21 cellular contexts compared by ENCODE assay signal in genomic region chr2:170953976-170954375, GRCh38.
"Had no signal": no experiment of that assay in that cellular context is flagged by ENCODE, and none has a peak within 500 bp of the region (broad histone marks: within the 10 kb centered on the region; RNA-seq: fewer than 3 reads in every experiment).

No MANE protein-coding gene starts in this region.

- H3K4me3 Mint-ChIP-seq: activated CD8-positive, alpha-beta memory T cell treated with anti-CD3 and anti-CD28 coated beads, Interleukin-2, amount 10 ng/mL, durations not matched to agents 7 days and 5 days; activated naive CD8-positive, alpha-beta T cell treated with anti-CD3 and anti-CD28 coated beads, Interleukin-2, amount 10 ng/mL, durations not matched to agents 7 days and 5 days; immature natural killer cell; naive thymus-derived CD4-positive, alpha-beta T cell had no signal

- H3K27me3 ChIP-seq: tibial nerve, vagina had no signal

- H3K9me3 ChIP-seq: tibial nerve, vagina had no signal

- H3K9ac ChIP-seq: parathyroid adenoma had no signal

- ATAC-seq: activated CD8-positive, alpha-beta memory T cell treated with anti-CD3 and anti-CD28 coated beads, Interleukin-2, amount 10 ng/mL, durations not matched to agents 7 days and 5 days; left colon; naive thymus-derived CD4-positive, alpha-beta T cell had no signal

- H3K4me1 ChIP-seq: parathyroid adenoma, tibial nerve, vagina had no signal

- H3K9me3 Mint-ChIP-seq: activated naive CD8-positive, alpha-beta T cell treated with anti-CD3 and anti-CD28 coated beads, Interleukin-2, amount 10 ng/mL, durations not matched to agents 7 days and 5 days; immature natural killer cell; naive thymus-derived CD4-positive, alpha-beta T cell had no signal

- H3K27me3 Mint-ChIP-seq: activated CD8-positive, alpha-beta memory T cell treated with anti-CD3 and anti-CD28 coated beads, Interleukin-2, amount 10 ng/mL, durations not matched to agents 7 days and 5 days; activated naive CD8-positive, alpha-beta T cell treated with anti-CD3 and anti-CD28 coated beads, Interleukin-2, amount 10 ng/mL, durations not matched to agents 7 days and 5 days; naive thymus-derived CD4-positive, alpha-beta T cell had no signal

- H3K4me3 ChIP-seq: lung, skin epidermis, tibial nerve, vagina had no signal

- H3K4me1 Mint-ChIP-seq: activated CD8-positive, alpha-beta memory T cell treated with anti-CD3 and anti-CD28 coated beads, Interleukin-2, amount 10 ng/mL, durations not matched to agents 7 days and 5 days; activated naive CD8-positive, alpha-beta T cell treated with anti-CD3 and anti-CD28 coated beads, Interleukin-2, amount 10 ng/mL, durations not matched to agents 7 days and 5 days; immature natural killer cell had no signal

- H3K27ac Mint-ChIP-seq: activated CD8-positive, alpha-beta memory T cell treated with anti-CD3 and anti-CD28 coated beads, Interleukin-2, amount 10 ng/mL, durations not matched to agents 7 days and 5 days had no signal

- DNase-seq: activated CD4-positive, alpha-beta T cell treated with anti-CD3 and anti-CD28 coated beads, Interleukin-2, amount 50 U/mL, for 4 hours; activated CD4-positive, CD25-positive, alpha-beta regulatory T cell; activated CD8-positive, alpha-beta memory T cell treated with anti-CD3 and anti-CD28 coated beads, Interleukin-2, amount 10 ng/mL, durations not matched to agents 7 days and 5 days; activated gamma-delta T cell treated with Interleukin-2 at 50 U/mL for 16 hours; activated naive CD8-positive, alpha-beta T cell treated with anti-CD3 and anti-CD28 coated beads, Interleukin-2, amount 10 ng/mL, durations not matched to agents 7 days and 5 days; activated T-cell treated with anti-CD3 and anti-CD28 coated beads, Interleukin-2, amount 50 U/mL, for 48 hours; caudate nucleus; effector memory CD4-positive, alpha-beta T cell; erythroblast; glutamatergic neuron; immature natural killer cell; left colon; naive thymus-derived CD4-positive, alpha-beta T cell; retina; T-helper 2 cell had no signal

- H2AFZ ChIP-seq: parathyroid adenoma had no signal

- FAIRE-seq: TTC549 had no signal

- H3K27ac ChIP-seq: parathyroid adenoma, skin epidermis, tibial nerve, vagina had no signal
